Comparison of ENCODE assay signal across 9 cellular contexts in the genomic region with DNA sequence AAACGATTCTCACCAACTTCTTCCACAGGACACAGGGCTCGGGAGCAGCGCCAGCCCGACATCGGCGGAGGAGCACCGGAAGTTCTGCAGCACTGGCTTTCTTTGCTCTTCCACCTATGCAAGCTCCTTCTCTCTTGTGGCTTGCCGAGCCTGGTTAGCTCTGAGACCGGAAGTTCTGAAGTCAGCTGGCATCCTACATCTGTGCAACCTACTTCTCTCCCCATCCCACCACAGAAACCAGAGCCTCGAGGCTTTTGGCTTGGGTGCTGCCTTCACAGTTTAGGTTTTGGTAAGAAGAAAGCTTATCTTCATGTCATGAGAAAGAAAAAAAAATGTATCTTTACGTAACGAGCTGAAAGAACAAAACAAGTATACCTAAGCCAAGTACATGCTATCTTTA.
A peak's percentile ranks its signal among the peaks of the same experiment; 100 is the strongest.
DNase-seq lines count a peak whose midpoint lies in the region; ATAC-seq and TF ChIP-seq lines count a peak whose summit lies in the region.
"Had no signal": no experiment of that assay in that cellular context is flagged by ENCODE, and none has a peak within 500 bp of the region (broad histone marks: within the 10 kb centered on the region; RNA-seq: fewer than 3 reads in every experiment).

No MANE protein-coding gene starts in this region.

- TF ChIP-seq CTCF in SK-N-SH (IDR thresholded peaks at IDR 0.05) = no peak
- TF ChIP-seq CTCF in progenitor cell of endocrine pancreas (IDR thresholded peaks at IDR 0.05; ENCODE audit: unreplicated experiment) = no peak
- TF ChIP-seq CTCF in brain microvascular endothelial cell (IDR thresholded peaks at IDR 0.05; ENCODE audit: low read depth, low read length, missing control alignments) = no peak

- H3K36me3 Mint-ChIP-seq in effector memory CD8-positive, alpha-beta T cell (ENCODE audit: insufficient read depth) = peaks cover 44% of the 10 kb centered on the region
- no peaks in the 10 kb centered on the region for H3K36me3 Mint-ChIP-seq in progenitor cell of endocrine pancreas (ENCODE audit: insufficient read depth)

- TF ChIP-seq EP300 in SK-N-SH (IDR thresholded peaks at IDR 0.05; ENCODE audit: borderline replicate concordance in 1 of 2, low read depth in 1 of 2, low read length in 1 of 2) = no peak

- in situ Hi-C loops in brain microvascular endothelial cell (cut with HindIII; ENCODE audit: low pct_ligation_motif_present, low sequenced_read_pairs) = no loop called here

- peaks cover 62 to 80% of the 10 kb centered on the region in 2 donors for H3K4me1 Mint-ChIP-seq in effector memory CD8-positive, alpha-beta T cell (ENCODE audit: low read depth in 2 of 2)
- no peaks in the 10 kb centered on the region for H3K4me1 Mint-ChIP-seq in progenitor cell of endocrine pancreas (ENCODE audit: low read depth)

- CTCF ChIA-PET in SK-N-SH (lab: Yijun Ruan, JAX) = interaction anchor here (0.6 to 1.5 kb wide), 6 partner anchors 8 to 87 kb away, joined by 3 read pairs; no protein-coding TSS in a partner anchor

- H3K4me2 ChIP-seq in SK-N-SH = no peak overlapping the region

- POLR2A ChIA-PET in SK-N-SH (lab: Yijun Ruan, JAX) = no interaction called here

- H3K27me3 ChIP-seq in SK-N-SH (ENCODE audit: insufficient read depth) (no peaks in the 10 kb centered on the region), brain microvascular endothelial cell (replicated peaks) (no peaks in the 10 kb centered on the region)

- DNase-seq in SK-N-SH (peak; percentile 42), progenitor cell of endocrine pancreas (ENCODE audit: low spot score, unreplicated experiment) (no peak), brain microvascular endothelial cell (no peak)
- DNase-seq in activated CD4-positive, alpha-beta T cell treated with anti-CD3 and anti-CD28 coated beads for 4 hours = peak; percentile 76 to 83
- peak; percentile 83 to 85 (median 84) for DNase-seq in effector memory CD8-positive, alpha-beta T cell
- DNase-seq in stimulated activated CD4-positive, alpha-beta T cell treated with anti-CD3 and anti-CD28 coated beads, Interleukin-12 subunit alpha, Interleukin-12 subunit beta, amount 100 ng/mL, for 48 hours (ENCODE audit: low read depth in 2 of 3, low spot score in 1 of 3) = peak; percentile 73 to 83 (median 75)

- peak overlapping the region; percentile 80 to 83 for H3K4me3 Mint-ChIP-seq in effector memory CD8-positive, alpha-beta T cell
- no peak overlapping the region for H3K4me3 Mint-ChIP-seq in progenitor cell of endocrine pancreas (ENCODE audit: low read depth)
- H3K4me3 Mint-ChIP-seq: brain had no signal

- H3K79me2 ChIP-seq in SK-N-SH (ENCODE audit: insufficient read depth) = no peaks in the 10 kb centered on the region; the same call in 1 of the 2 replicates

- no peak for ATAC-seq in SK-N-SH treated with all-trans-retinoic acid at 6 μM for 48 hours
- ATAC-seq in HG03521 (IDR thresholded peaks at IDR 0.05; ENCODE audit: unreplicated experiment) = peak; percentile 98
- ATAC-seq in effector memory CD8-positive, alpha-beta T cell (replicated peaks) = peak; percentile 90

- H2AFZ ChIP-seq in SK-N-SH (ENCODE audit: low read depth) = no peak overlapping the region

- H3F3A ChIP-seq in SK-N-SH (replicated peaks; ENCODE audit: insufficient read depth) = no peaks in the 10 kb centered on the region

- H3K27ac Mint-ChIP-seq in effector memory CD8-positive, alpha-beta T cell = peak overlapping the region; percentile 92 to 95
- no peak overlapping the region for H3K27ac Mint-ChIP-seq in progenitor cell of endocrine pancreas

- no peaks in the 10 kb centered on the region for H3K9me3 ChIP-seq in SK-N-SH

- H3K9ac ChIP-seq in SK-N-SH = no peak overlapping the region

- H3K27me3 Mint-ChIP-seq in effector memory CD8-positive, alpha-beta T cell = no peaks in the 10 kb centered on the region
- no peaks in the 10 kb centered on the region for H3K27me3 Mint-ChIP-seq in progenitor cell of endocrine pancreas
- H3K27me3 Mint-ChIP-seq: brain had no signal

- peak overlapping the region in 1 of 2 experiments; percentile 53; a peak in 2 of 4 replicates for H3K27ac ChIP-seq in SK-N-SH (ENCODE audit: low read depth in 2 of 2, low read length in 1 of 2)
- no peak overlapping the region for H3K27ac ChIP-seq in brain microvascular endothelial cell

- no peaks in the 10 kb centered on the region for H3K9me3 Mint-ChIP-seq in effector memory CD8-positive, alpha-beta T cell
- no peaks in the 10 kb centered on the region for H3K9me3 Mint-ChIP-seq in progenitor cell of endocrine pancreas (ENCODE audit: low read depth)
- H3K9me3 Mint-ChIP-seq: brain had no signal

- H3K4me1 ChIP-seq in SK-N-SH (ENCODE audit: control insufficient read depth in 1 of 2, insufficient read depth in 2 of 2, low read depth in 1 of 2, low read length in 1 of 2) = peaks cover 0 to 34% of the 10 kb centered on the region in 2 experiments; a peak in 2 of 4 replicates

- 88% methylated on average over 12 of the region's 12 CpGs for WGBS in SK-N-SH (ENCODE audit: low lambda C conversion rate)

- no peaks in the 10 kb centered on the region for H4K20me1 ChIP-seq in SK-N-SH (ENCODE audit: insufficient read depth)

- TF ChIP-seq RAD21 in SK-N-SH (IDR thresholded peaks at IDR 0.05; ENCODE audit: low read length) = no peak

- H3K9me2 ChIP-seq in SK-N-SH = no peaks in the 10 kb centered on the region

- H3K4me3 ChIP-seq in SK-N-SH (ENCODE audit: low read depth in 2 of 2, low read length in 1 of 2) (no peak overlapping the region), brain microvascular endothelial cell (ENCODE audit: low read depth, low read length) (no peak overlapping the region)

- H3K36me3 ChIP-seq in SK-N-SH (replicated peaks in 1 of 2; ENCODE audit: control insufficient read depth in 1 of 2, insufficient read depth in 2 of 2, low read length in 1 of 2) (no peaks in the 10 kb centered on the region), brain microvascular endothelial cell (replicated peaks) (no peaks in the 10 kb centered on the region)

TF ChIP-seq in SK-N-SH, 30 proteins besides CTCF, POLR2A, EP300 and RAD21 (continues in another document):
- TF ChIP-seq JUND (IDR thresholded peaks at IDR 0.05) (no peak), FOSL2 (IDR thresholded peaks at IDR 0.05; ENCODE audit: borderline replicate concordance, low read depth) (no peak), RXRA (IDR thresholded peaks at IDR 0.05; ENCODE audit: borderline replicate concordance, low read depth) (no peak), GABPA (IDR thresholded peaks at IDR 0.05; ENCODE audit: low read depth) (no peak), YY1 (IDR thresholded peaks at IDR 0.05; ENCODE audit: low read depth) (no peak), EZH2phosphoT487 (IDR thresholded peaks at IDR 0.05; ENCODE audit: borderline replicate concordance, low read depth) (no peak)
- TF ChIP-seq, protein P1, sequence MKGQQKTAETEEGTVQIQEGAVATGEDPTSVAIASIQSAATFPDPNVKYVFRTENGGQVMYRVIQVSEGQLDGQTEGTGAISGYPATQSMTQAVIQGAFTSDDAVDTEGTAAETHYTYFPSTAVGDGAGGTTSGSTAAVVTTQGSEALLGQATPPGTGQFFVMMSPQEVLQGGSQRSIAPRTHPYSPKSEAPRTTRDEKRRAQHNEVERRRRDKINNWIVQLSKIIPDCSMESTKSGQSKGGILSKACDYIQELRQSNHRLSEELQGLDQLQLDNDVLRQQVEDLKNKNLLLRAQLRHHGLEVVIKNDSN (IDR thresholded peaks at IDR 0.05; ENCODE audit: borderline replicate concordance, low read depth) = no peak

TF ChIP-seq in SK-N-SH treated with all-trans-retinoic acid at 6 μM for 48 hours, 23 proteins besides CTCF, POLR2A, EP300 and RAD21:
- no peak for TF ChIP-seq SNAI2 (CRISPR knock-in tag; IDR thresholded peaks at IDR 0.05)
- TF ChIP-seq GLIS3 (CRISPR knock-in tag; IDR thresholded peaks at IDR 0.05) = no peak
- TF ChIP-seq ZFP3 (CRISPR knock-in tag; IDR thresholded peaks at IDR 0.05) = no peak
- TF ChIP-seq ZFP30 (CRISPR knock-in tag; IDR thresholded peaks at IDR 0.05) = no peak
- TF ChIP-seq, protein P2, sequence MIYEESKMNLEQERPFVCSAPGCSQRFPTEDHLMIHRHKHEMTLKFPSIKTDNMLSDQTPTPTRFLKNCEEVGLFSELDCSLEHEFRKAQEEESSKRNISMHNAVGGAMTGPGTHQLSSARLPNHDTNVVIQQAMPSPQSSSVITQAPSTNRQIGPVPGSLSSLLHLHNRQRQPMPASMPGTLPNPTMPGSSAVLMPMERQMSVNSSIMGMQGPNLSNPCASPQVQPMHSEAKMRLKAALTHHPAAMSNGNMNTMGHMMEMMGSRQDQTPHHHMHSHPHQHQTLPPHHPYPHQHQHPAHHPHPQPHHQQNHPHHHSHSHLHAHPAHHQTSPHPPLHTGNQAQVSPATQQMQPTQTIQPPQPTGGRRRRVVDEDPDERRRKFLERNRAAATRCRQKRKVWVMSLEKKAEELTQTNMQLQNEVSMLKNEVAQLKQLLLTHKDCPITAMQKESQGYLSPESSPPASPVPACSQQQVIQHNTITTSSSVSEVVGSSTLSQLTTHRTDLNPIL (CRISPR knock-in tag; IDR thresholded peaks at IDR 0.05; ENCODE audit: low read depth) = no peak
- no peak for TF ChIP-seq BACH2 (CRISPR knock-in tag; IDR thresholded peaks at IDR 0.05; ENCODE audit: borderline replicate concordance)
- TF ChIP-seq TCF4 (CRISPR knock-in tag; IDR thresholded peaks at IDR 0.05; ENCODE audit: borderline replicate concordance) = no peak
- no peak for TF ChIP-seq ESRRG (CRISPR knock-in tag; IDR thresholded peaks at IDR 0.05)
- no peak for TF ChIP-seq PPARA (CRISPR knock-in tag; IDR thresholded peaks at IDR 0.05; ENCODE audit: borderline replicate concordance)
- no peak for TF ChIP-seq TOX (CRISPR knock-in tag; IDR thresholded peaks at IDR 0.05; ENCODE audit: borderline replicate concordance)
- no peak for TF ChIP-seq ZNF70 (CRISPR knock-in tag; IDR thresholded peaks at IDR 0.05)
- no peak for TF ChIP-seq ZC3H10 (CRISPR knock-in tag; IDR thresholded peaks at IDR 0.05)
- TF ChIP-seq OSR1 (CRISPR knock-in tag; IDR thresholded peaks at IDR 0.05) = no peak
- no peak for TF ChIP-seq CSDC2 (CRISPR knock-in tag; IDR thresholded peaks at IDR 0.05)

Comparison
In these comparisons a context has a peak if more than half of its experiments do, and no peak if none do; other contexts are left out.
1. DNase-seq: peak in SK-N-SH (single experiment), activated CD4-positive, alpha-beta T cell treated with anti-CD3 and anti-CD28 coated beads for 4 hours (2 of 2), effector memory CD8-positive, alpha-beta T cell (3 of 3) and stimulated activated CD4-positive, alpha-beta T cell treated with anti-CD3 and anti-CD28 coated beads, Interleukin-12 subunit alpha, Interleukin-12 subunit beta, amount 100 ng/mL, for 48 hours (3 of 3); none in progenitor cell of endocrine pancreas (single experiment) and brain microvascular endothelial cell (single experiment).